Comparison of ENCODE assay signal across 17 cellular contexts in the genomic region with DNA sequence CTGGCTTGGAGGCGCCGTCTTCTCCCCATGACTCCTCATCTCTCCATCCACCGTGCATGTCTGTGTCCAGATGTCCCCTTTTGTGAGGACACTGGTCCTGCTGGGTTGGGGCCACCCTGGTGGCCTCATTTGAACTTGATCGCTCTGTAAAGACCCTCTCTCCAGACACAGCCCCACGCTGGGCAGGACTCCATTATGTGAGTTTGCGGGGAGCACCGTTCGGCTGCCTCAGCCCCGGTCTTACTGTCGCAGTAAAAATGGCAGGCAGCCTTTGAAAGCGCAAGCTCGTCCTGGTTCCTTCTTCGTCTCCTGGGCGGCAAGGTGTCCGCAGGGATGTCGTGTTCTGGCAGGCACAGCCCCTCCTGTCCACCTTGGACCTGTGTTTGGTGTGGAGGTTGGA. TPM values are rescaled to one million over a fixed set of nuclear protein-coding genes. Genes with fewer than 3 reads are reported as not detected.
DNase-seq lines count a peak whose midpoint lies in the region; ATAC-seq and TF ChIP-seq lines count a peak whose summit lies in the region.
"Had no signal": no experiment of that assay in that cellular context is flagged by ENCODE, and none has a peak within 500 bp of the region (broad histone marks: within the 10 kb centered on the region; RNA-seq: fewer than 3 reads in every experiment).

No MANE protein-coding gene starts in this region.

- no peaks in the 10 kb centered on the region for H3K9me3 ChIP-seq in CD4-positive, alpha-beta T cell (ENCODE audit: control insufficient read depth, low read length)
- H3K9me3 ChIP-seq in mucosa of descending colon = no peaks in the 10 kb centered on the region
- no peaks in the 10 kb centered on the region for H3K9me3 ChIP-seq in smooth muscle cell (replicated peaks; ENCODE audit: low read depth)
- H3K9me3 ChIP-seq: BLaER1 treated with 17β-estradiol and CSF1 and Interleukin-3, amounts not matched to agents 10 nM and 100 nM had no signal

- peaks cover 17% of the 10 kb centered on the region for H3K36me3 Mint-ChIP-seq in activated naive CD8-positive, alpha-beta T cell treated with anti-CD3 and anti-CD28 coated beads for 36 hours
- peaks cover 33% of the 10 kb centered on the region for H3K36me3 Mint-ChIP-seq in activated naive CD8-positive, alpha-beta T cell treated with anti-CD3 and anti-CD28 coated beads, Interleukin-2, amount 50 U/mL, for 24 hours (ENCODE audit: low read depth)
- H3K36me3 Mint-ChIP-seq in CD4-positive, alpha-beta T cell (ENCODE audit: low read depth) = peaks cover 44% of the 10 kb centered on the region
- peaks cover 19% of the 10 kb centered on the region for H3K36me3 Mint-ChIP-seq in activated T-helper 17 cell treated with anti-CD3 and anti-CD28 coated beads, Interleukin-2, amount 50 U/mL, for 72 hours (ENCODE audit: low read depth)
- H3K36me3 Mint-ChIP-seq in T-helper 2 cell treated with Interferon-gamma antibody and Interleukin-4, amounts not matched to agents 5 μg/mL and 100 μg/mL, for 36 hours (ENCODE audit: low read depth) = peaks cover 25% of the 10 kb centered on the region

- 98% methylated on average over 16 of the region's 16 CpGs for WGBS in smooth muscle cell (ENCODE audit: low lambda C conversion rate)

- no peaks in the 10 kb centered on the region for H3F3A ChIP-seq in smooth muscle cell (ENCODE audit: low read depth)

- peaks cover 41% of the 10 kb centered on the region for H3K79me2 ChIP-seq in smooth muscle cell (ENCODE audit: low read depth)

- no peak for ATAC-seq in activated naive CD8-positive, alpha-beta T cell treated with anti-CD3 and anti-CD28 coated beads, Interleukin-2, amount 50 U/mL, for 24 hours
- no peak for ATAC-seq in CD4-positive, alpha-beta T cell (ENCODE audit: poor library complexity)
- ATAC-seq in activated T-helper 17 cell treated with anti-CD3 and anti-CD28 coated beads, Interleukin-2, amount 50 U/mL, for 72 hours (replicated peaks) = no peak
- ATAC-seq in mucosa of descending colon = no peak
- ATAC-seq: Panc1 had no signal

- H3K4me1 ChIP-seq in mucosa of descending colon (ENCODE audit: low read depth) (no peaks in the 10 kb centered on the region), smooth muscle cell (ENCODE audit: low read depth) (no peaks in the 10 kb centered on the region)

- H3K27ac ChIP-seq in CD4-positive, alpha-beta T cell (ENCODE audit: low read depth, low read length) = no peak overlapping the region
- no peak overlapping the region for H3K27ac ChIP-seq in smooth muscle cell (ENCODE audit: low read depth)
- H3K27ac ChIP-seq: BLaER1 treated with 17β-estradiol and CSF1 and Interleukin-3, amounts not matched to agents 10 nM and 100 nM had no signal

- H3K27me3 Mint-ChIP-seq in activated naive CD8-positive, alpha-beta T cell treated with anti-CD3 and anti-CD28 coated beads for 36 hours = no peaks in the 10 kb centered on the region
- no peaks in the 10 kb centered on the region for H3K27me3 Mint-ChIP-seq in activated naive CD8-positive, alpha-beta T cell treated with anti-CD3 and anti-CD28 coated beads, Interleukin-2, amount 50 U/mL, for 24 hours
- H3K27me3 Mint-ChIP-seq in CD4-positive, alpha-beta T cell = no peaks in the 10 kb centered on the region
- H3K27me3 Mint-ChIP-seq in activated T-helper 17 cell treated with anti-CD3 and anti-CD28 coated beads, Interleukin-2, amount 50 U/mL, for 72 hours = no peaks in the 10 kb centered on the region
- no peaks in the 10 kb centered on the region for H3K27me3 Mint-ChIP-seq in T-helper 2 cell treated with Interferon-gamma antibody and Interleukin-4, amounts not matched to agents 5 μg/mL and 100 μg/mL, for 36 hours (ENCODE audit: low read depth)

- POLR2A ChIA-PET in CD4-positive, alpha-beta T cell (lab: Charles Lee) = no interaction called here

- H3K9ac ChIP-seq in smooth muscle cell (ENCODE audit: low read depth) = no peak overlapping the region
- H3K9ac ChIP-seq: BLaER1 treated with 17β-estradiol and CSF1 and Interleukin-3, amounts not matched to agents 10 nM and 100 nM had no signal

- CTCF ChIA-PET in CD4-positive, alpha-beta T cell (lab: Charles Lee) = no interaction called here

- no peak for TF ChIP-seq CTCF in CD4-positive, alpha-beta T cell (IDR thresholded peaks at IDR 0.05)
- no peak for TF ChIP-seq CTCF in mucosa of descending colon (IDR thresholded peaks at IDR 0.05)
- TF ChIP-seq CTCF in smooth muscle cell (IDR thresholded peaks at IDR 0.05; ENCODE audit: borderline replicate concordance, insufficient read depth, poor library complexity, severe bottlenecking) = no peak

- H4K20me1 ChIP-seq in smooth muscle cell (ENCODE audit: low read depth) = peaks cover 72% of the 10 kb centered on the region

- intact Hi-C loops in CD4-positive, alpha-beta T cell (cut with DNase I, micrococcal nuclease) = no loop called here
- intact Hi-C loops in mucosa of descending colon (cut with DNase I, micrococcal nuclease) = no loop called here

- peak overlapping the region; percentile 40 for H3K27ac Mint-ChIP-seq in activated naive CD8-positive, alpha-beta T cell treated with anti-CD3 and anti-CD28 coated beads for 36 hours
- H3K27ac Mint-ChIP-seq in activated naive CD8-positive, alpha-beta T cell treated with anti-CD3 and anti-CD28 coated beads, Interleukin-2, amount 50 U/mL, for 24 hours = no peak overlapping the region
- peak overlapping the region; percentile 66 for H3K27ac Mint-ChIP-seq in CD4-positive, alpha-beta T cell
- H3K27ac Mint-ChIP-seq in activated T-helper 17 cell treated with anti-CD3 and anti-CD28 coated beads, Interleukin-2, amount 50 U/mL, for 72 hours = peak overlapping the region; percentile 38
- H3K27ac Mint-ChIP-seq in T-helper 2 cell treated with Interferon-gamma antibody and Interleukin-4, amounts not matched to agents 5 μg/mL and 100 μg/mL, for 36 hours = no peak overlapping the region

- H2AFZ ChIP-seq in smooth muscle cell (ENCODE audit: low read depth) = no peak overlapping the region

- H3K9me3 Mint-ChIP-seq in activated naive CD8-positive, alpha-beta T cell treated with anti-CD3 and anti-CD28 coated beads for 36 hours = no peaks in the 10 kb centered on the region
- H3K9me3 Mint-ChIP-seq in activated naive CD8-positive, alpha-beta T cell treated with anti-CD3 and anti-CD28 coated beads, Interleukin-2, amount 50 U/mL, for 24 hours = no peaks in the 10 kb centered on the region
- H3K9me3 Mint-ChIP-seq in CD4-positive, alpha-beta T cell = no peaks in the 10 kb centered on the region
- no peaks in the 10 kb centered on the region for H3K9me3 Mint-ChIP-seq in activated T-helper 17 cell treated with anti-CD3 and anti-CD28 coated beads, Interleukin-2, amount 50 U/mL, for 72 hours
- no peaks in the 10 kb centered on the region for H3K9me3 Mint-ChIP-seq in T-helper 2 cell treated with Interferon-gamma antibody and Interleukin-4, amounts not matched to agents 5 μg/mL and 100 μg/mL, for 36 hours

- H3K4me3 Mint-ChIP-seq in activated naive CD8-positive, alpha-beta T cell treated with anti-CD3 and anti-CD28 coated beads for 36 hours = no peak overlapping the region
- no peak overlapping the region for H3K4me3 Mint-ChIP-seq in activated naive CD8-positive, alpha-beta T cell treated with anti-CD3 and anti-CD28 coated beads, Interleukin-2, amount 50 U/mL, for 24 hours
- H3K4me3 Mint-ChIP-seq in CD4-positive, alpha-beta T cell = no peak overlapping the region
- H3K4me3 Mint-ChIP-seq in activated T-helper 17 cell treated with anti-CD3 and anti-CD28 coated beads, Interleukin-2, amount 50 U/mL, for 72 hours = no peak overlapping the region
- H3K4me3 Mint-ChIP-seq in T-helper 2 cell treated with Interferon-gamma antibody and Interleukin-4, amounts not matched to agents 5 μg/mL and 100 μg/mL, for 36 hours = no peak overlapping the region

- H3K4me1 Mint-ChIP-seq in activated naive CD8-positive, alpha-beta T cell treated with anti-CD3 and anti-CD28 coated beads for 36 hours = peaks cover 13% of the 10 kb centered on the region
- H3K4me1 Mint-ChIP-seq in activated naive CD8-positive, alpha-beta T cell treated with anti-CD3 and anti-CD28 coated beads, Interleukin-2, amount 50 U/mL, for 24 hours = peaks cover 7% of the 10 kb centered on the region
- peaks cover 33% of the 10 kb centered on the region for H3K4me1 Mint-ChIP-seq in CD4-positive, alpha-beta T cell (ENCODE audit: low read depth)
- peaks cover 5% of the 10 kb centered on the region for H3K4me1 Mint-ChIP-seq in activated T-helper 17 cell treated with anti-CD3 and anti-CD28 coated beads, Interleukin-2, amount 50 U/mL, for 72 hours
- H3K4me1 Mint-ChIP-seq in T-helper 2 cell treated with Interferon-gamma antibody and Interleukin-4, amounts not matched to agents 5 μg/mL and 100 μg/mL, for 36 hours (ENCODE audit: low read depth) = no peaks in the 10 kb centered on the region

- no peak overlapping the region for H3K4me3 ChIP-seq in mucosa of descending colon
- H3K4me3 ChIP-seq in smooth muscle cell = no peak overlapping the region
- H3K4me3 ChIP-seq: BLaER1 treated with 17β-estradiol and CSF1 and Interleukin-3, amounts not matched to agents 10 nM and 100 nM; K562 had no signal

- no peak for DNase-seq in activated naive CD8-positive, alpha-beta T cell treated with anti-CD3 and anti-CD28 coated beads for 36 hours
- no peak for DNase-seq in activated naive CD8-positive, alpha-beta T cell treated with anti-CD3 and anti-CD28 coated beads, Interleukin-2, amount 50 U/mL, for 24 hours
- peak in 1 of 10 experiments; percentile 3 for DNase-seq in CD4-positive, alpha-beta T cell
- DNase-seq in mucosa of descending colon = peak in 2 of 3 donors; percentile 15 to 32
- no peak for DNase-seq in smooth muscle cell (lab: John Stamatoyannopoulos, UW; ENCODE audit: unreplicated experiment)
- no peak for DNase-seq in T-helper 2 cell treated with Interferon-gamma antibody and Interleukin-4, amounts not matched to agents 5 μg/mL and 100 μg/mL, for 36 hours (ENCODE audit: low spot score)
- no peak for DNase-seq in MV-4-11 (lab: John Stamatoyannopoulos, UW)
- DNase-seq: DND-41, NCI-H1105, NCI-H1694, NCI-H2081 treated with DMSO at 0.1 percent for 48 hours, NCI-H446 treated with DMSO at 0.1 percent for 48 hours, NCI-H69 had no signal

- no peak overlapping the region for H3K4me2 ChIP-seq in smooth muscle cell

- H3K36me3 ChIP-seq in mucosa of descending colon (ENCODE audit: low read depth) (no peaks in the 10 kb centered on the region), smooth muscle cell (ENCODE audit: low read depth) (no peaks in the 10 kb centered on the region)

- no peaks in the 10 kb centered on the region for H3K27me3 ChIP-seq in CD4-positive, alpha-beta T cell (ENCODE audit: control insufficient read depth, insufficient read depth, low read length)
- no peaks in the 10 kb centered on the region for H3K27me3 ChIP-seq in smooth muscle cell (ENCODE audit: low read depth)
- H3K27me3 ChIP-seq: BLaER1 treated with 17β-estradiol and CSF1 and Interleukin-3, amounts not matched to agents 10 nM and 100 nM had no signal

RNA-seq across cellular contexts. Expression of a gene that starts 17.7 kb away (rescaled TPM):
- 10 to 100 TPM; 94.2 to 98.5 TPM for total RNA-seq in activated naive CD8-positive, alpha-beta T cell treated with anti-CD3 and anti-CD28 coated beads for 36 hours
- 100 to 1,000 TPM; 107 to 113 TPM for total RNA-seq in CD4-positive, alpha-beta T cell
- total RNA-seq in activated T-helper 17 cell treated with anti-CD3 and anti-CD28 coated beads, Interleukin-2, amount 50 U/mL, for 72 hours = 10 to 100 TPM; 20.3 to 79.3 TPM
- total RNA-seq in mucosa of descending colon (10 to 100 TPM in 1 of 3 donors, 1 to 10 TPM in 2; 2.9 to 12.9 (median 4.6) TPM), smooth muscle cell (12.8 and 13.1 TPM in 2 replicates)
- 19.2 and 20.4 TPM in 2 replicates for polyA plus RNA-seq in smooth muscle cell

Comparison
In these comparisons a context has a peak if more than half of its experiments do, and no peak if none do; other contexts are left out.
1. H3K27ac Mint-ChIP-seq: peak in activated naive CD8-positive, alpha-beta T cell treated with anti-CD3 and anti-CD28 coated beads for 36 hours (single experiment), CD4-positive, alpha-beta T cell (single experiment) and activated T-helper 17 cell treated with anti-CD3 and anti-CD28 coated beads, Interleukin-2, amount 50 U/mL, for 72 hours (single experiment); none in activated naive CD8-positive, alpha-beta T cell treated with anti-CD3 and anti-CD28 coated beads, Interleukin-2, amount 50 U/mL, for 24 hours (single experiment) and T-helper 2 cell treated with Interferon-gamma antibody and Interleukin-4, amounts not matched to agents 5 μg/mL and 100 μg/mL, for 36 hours (single experiment).
2. DNase-seq: peak in mucosa of descending colon (2 of 3); none in activated naive CD8-positive, alpha-beta T cell treated with anti-CD3 and anti-CD28 coated beads for 36 hours (single experiment), activated naive CD8-positive, alpha-beta T cell treated with anti-CD3 and anti-CD28 coated beads, Interleukin-2, amount 50 U/mL, for 24 hours (single experiment), smooth muscle cell (single experiment), T-helper 2 cell treated with Interferon-gamma antibody and Interleukin-4, amounts not matched to agents 5 μg/mL and 100 μg/mL, for 36 hours (single experiment) and MV-4-11 (single experiment).